Comparison of ENCODE assay signal across 12 cellular contexts in the genomic region with DNA sequence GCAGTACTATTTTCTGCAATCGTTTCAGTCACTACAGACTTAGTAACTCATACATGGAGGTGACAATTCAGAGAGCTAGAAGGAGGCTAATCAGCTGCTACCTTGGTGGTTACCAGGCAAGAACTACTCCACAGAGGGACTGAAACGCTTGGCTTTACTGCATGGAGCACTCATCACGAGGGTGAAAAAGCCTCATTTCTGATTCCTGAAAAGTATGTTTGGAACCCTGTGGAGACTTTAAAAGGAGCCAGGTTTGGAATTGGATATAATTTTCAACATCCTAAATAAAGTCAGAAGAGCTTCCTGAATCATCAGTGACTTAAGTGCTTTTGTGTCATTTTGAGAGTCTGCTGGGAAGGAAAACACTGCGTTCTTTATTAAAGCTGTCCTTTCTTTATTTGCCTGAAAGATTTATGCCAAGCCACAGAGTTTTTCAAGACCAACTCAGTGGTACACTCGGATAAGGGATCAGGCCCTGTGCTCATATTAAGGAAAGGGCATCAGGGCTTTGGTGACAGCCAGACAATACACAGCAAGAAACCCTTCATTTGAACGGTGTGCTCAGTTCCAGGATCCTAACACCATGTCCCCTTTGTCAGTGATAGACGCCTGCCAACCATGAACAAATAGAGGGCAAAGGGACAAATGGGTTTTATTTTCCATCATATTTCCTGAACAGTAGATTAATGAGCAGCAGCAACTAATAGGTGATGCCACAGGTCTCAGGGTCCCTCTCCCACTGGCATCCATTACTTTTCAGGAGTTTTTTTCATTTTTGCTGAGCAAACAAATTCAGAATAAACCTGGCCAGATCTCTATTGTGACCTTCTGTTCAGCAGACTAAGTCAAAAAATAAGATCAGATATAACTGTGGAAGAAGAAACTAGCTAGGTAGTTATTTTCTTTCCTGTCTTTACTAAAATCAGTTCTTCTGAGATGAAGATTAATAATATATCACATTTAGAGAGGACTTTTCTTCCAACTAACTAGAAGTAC.
A peak's percentile ranks its signal among the peaks of the same experiment; 100 is the strongest.
DNase-seq lines count a peak whose midpoint lies in the region; ATAC-seq and TF ChIP-seq lines count a peak whose summit lies in the region.
"Had no signal": no experiment of that assay in that cellular context is flagged by ENCODE, and none has a peak within 500 bp of the region (broad histone marks: within the 10 kb centered on the region; RNA-seq: fewer than 3 reads in every experiment).

No MANE protein-coding gene starts in this region.

- H3K36me3 Mint-ChIP-seq in activated naive CD8-positive, alpha-beta T cell: peaks cover under 1% of the 10 kb centered on the region
- peaks cover 14% of the 10 kb centered on the region for H3K36me3 Mint-ChIP-seq in activated naive CD8-positive, alpha-beta T cell treated with anti-CD3 and anti-CD28 coated beads, Interleukin-2, amount 50 U/mL, for 24 hours (ENCODE audit: low read depth)
- H3K36me3 Mint-ChIP-seq in type B pancreatic cell: peaks cover 15% of the 10 kb centered on the region

- no peak for ATAC-seq in activated naive CD8-positive, alpha-beta T cell treated with anti-CD3 and anti-CD28 coated beads, Interleukin-2, amount 50 U/mL, for 24 hours
- ATAC-seq in HG03175 (IDR thresholded peaks at IDR 0.05; ENCODE audit: unreplicated experiment) (no peak), GM19463 (IDR thresholded peaks at IDR 0.05; ENCODE audit: unreplicated experiment) (no peak)

- no peaks in the 10 kb centered on the region for H3K27me3 Mint-ChIP-seq in activated naive CD8-positive, alpha-beta T cell
- H3K27me3 Mint-ChIP-seq in activated naive CD8-positive, alpha-beta T cell treated with anti-CD3 and anti-CD28 coated beads, Interleukin-2, amount 50 U/mL, for 24 hours: no peaks in the 10 kb centered on the region
- no peaks in the 10 kb centered on the region for H3K27me3 Mint-ChIP-seq in type B pancreatic cell

- in situ Hi-C loops in astrocyte of the spinal cord (cut with HindIII; ENCODE audit: low sequenced_read_pairs): no loop called here

- no peak for DNase-seq in activated naive CD8-positive, alpha-beta T cell treated with anti-CD3 and anti-CD28 coated beads, Interleukin-2, amount 50 U/mL, for 24 hours
- DNase-seq in astrocyte of the spinal cord (ENCODE audit: low read depth, low spot score) (peak; percentile 50), left kidney (ENCODE audit: low read depth, low spot score) (peak; percentile 26), type B pancreatic cell (ENCODE audit: extremely low spot score, unreplicated experiment) (no peak), GM19240 (ENCODE audit: insufficient read length, low spot score) (no peak)
- DNase-seq: activated CD8-positive, alpha-beta memory T cell treated with anti-CD3 and anti-CD28 coated beads, Interleukin-2, amount 50 U/mL, for 48 hours; central memory CD4-positive, alpha-beta T cell; MG63; T-helper 9 cell had no signal

- no peak overlapping the region for H3K4me3 ChIP-seq in astrocyte of the spinal cord (ENCODE audit: low read depth, low read length)
- H3K4me3 ChIP-seq: MG63 had no signal

- H3K27ac Mint-ChIP-seq in activated naive CD8-positive, alpha-beta T cell: peak overlapping the region; percentile 46
- no peak overlapping the region for H3K27ac Mint-ChIP-seq in activated naive CD8-positive, alpha-beta T cell treated with anti-CD3 and anti-CD28 coated beads, Interleukin-2, amount 50 U/mL, for 24 hours
- peak overlapping the region; percentile 36 for H3K27ac Mint-ChIP-seq in type B pancreatic cell

- H3K4me1 Mint-ChIP-seq in activated naive CD8-positive, alpha-beta T cell (ENCODE audit: low read depth): peaks cover 8% of the 10 kb centered on the region
- H3K4me1 Mint-ChIP-seq in activated naive CD8-positive, alpha-beta T cell treated with anti-CD3 and anti-CD28 coated beads, Interleukin-2, amount 50 U/mL, for 24 hours: peaks cover 2% of the 10 kb centered on the region
- H3K4me1 Mint-ChIP-seq in type B pancreatic cell (ENCODE audit: unreplicated experiment): peaks cover 19% of the 10 kb centered on the region

- no peak overlapping the region for H3K4me3 Mint-ChIP-seq in activated naive CD8-positive, alpha-beta T cell
- H3K4me3 Mint-ChIP-seq in activated naive CD8-positive, alpha-beta T cell treated with anti-CD3 and anti-CD28 coated beads, Interleukin-2, amount 50 U/mL, for 24 hours: no peak overlapping the region
- no peak overlapping the region for H3K4me3 Mint-ChIP-seq in type B pancreatic cell

- no peaks in the 10 kb centered on the region for H3K9me3 Mint-ChIP-seq in activated naive CD8-positive, alpha-beta T cell (ENCODE audit: low read depth)
- H3K9me3 Mint-ChIP-seq in activated naive CD8-positive, alpha-beta T cell treated with anti-CD3 and anti-CD28 coated beads, Interleukin-2, amount 50 U/mL, for 24 hours: no peaks in the 10 kb centered on the region
- H3K9me3 Mint-ChIP-seq in type B pancreatic cell: no peaks in the 10 kb centered on the region

- TF ChIP-seq CTCF in astrocyte of the spinal cord (IDR thresholded peaks at IDR 0.05; ENCODE audit: low read depth, low read length) (no peak), type B pancreatic cell (conservative IDR thresholded peaks at IDR 0.05) (no peak)

Comparison
In these comparisons a context has a peak if more than half of its experiments do, and no peak if none do; other contexts are left out.
1. DNase-seq: peak in astrocyte of the spinal cord (single experiment) and left kidney (single experiment); none in activated naive CD8-positive, alpha-beta T cell treated with anti-CD3 and anti-CD28 coated beads, Interleukin-2, amount 50 U/mL, for 24 hours (single experiment), type B pancreatic cell (single experiment) and GM19240 (single experiment).